In the genomic region with DNA sequence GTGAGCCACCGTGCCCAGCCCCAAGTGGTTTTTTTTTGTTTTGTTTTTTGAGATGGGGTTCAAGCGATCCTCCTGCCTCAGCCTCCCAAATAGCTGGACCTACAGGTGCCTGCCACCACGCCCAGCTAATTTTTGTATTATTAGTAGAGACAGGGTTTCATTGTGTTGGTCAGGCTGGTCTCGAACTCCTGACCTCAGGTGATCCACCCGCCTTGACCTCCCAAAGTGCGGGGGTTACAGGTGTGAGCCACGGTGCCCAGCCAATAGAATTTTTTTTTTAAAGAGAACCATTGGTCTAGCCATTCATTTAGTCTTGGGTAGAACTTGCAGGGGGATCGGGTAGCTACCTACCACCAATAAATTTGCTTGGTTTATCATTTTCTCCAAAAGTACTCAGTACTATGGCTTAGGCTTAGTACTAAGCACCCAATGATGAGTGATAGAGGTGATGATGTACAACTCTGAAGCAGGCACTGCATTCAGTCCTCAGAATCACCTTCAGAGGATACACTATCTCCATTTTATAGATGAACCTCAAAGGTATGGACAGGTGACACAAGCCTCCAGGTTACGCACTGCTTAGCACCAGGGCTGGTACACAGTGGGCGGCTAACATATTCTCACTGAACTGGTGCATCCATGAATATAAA, we compare ENCODE assay signal across 16 cellular contexts. TPM values are rescaled to one million over a fixed set of nuclear protein-coding genes. Genes with fewer than 3 reads are reported as not detected.
DNase-seq lines count a peak whose midpoint lies in the region; ATAC-seq, FAIRE-seq and TF ChIP-seq lines count a peak whose summit lies in the region.
"Had no signal": no experiment of that assay in that cellular context is flagged by ENCODE, and none has a peak within 500 bp of the region (broad histone marks: within the 10 kb centered on the region; RNA-seq: fewer than 3 reads in every experiment).

No MANE protein-coding gene starts in this region.

- no peak overlapping the region for H2BK5ac ChIP-seq in H1 (ENCODE audit: low read depth, low read length)
- peak overlapping the region; percentile 3 for H2BK5ac ChIP-seq in neuronal stem cell (ENCODE audit: low read length)

- DNase-seq in HFFc6 (no peak), H1 (ENCODE audit: low read depth in 1 of 2, low spot score in 2 of 2) (no peak), neuronal stem cell (ENCODE audit: low spot score) (no peak), HEK293T (ENCODE audit: extremely low spot score) (no peak), NCI-H1694 treated with DMSO at 0.1 percent for 48 hours (lab: John Stamatoyannopoulos, UW) (no peak)
- DNase-seq in stimulated activated naive B cell treated with anti-CD40 and anti-IgM and Interleukin-4, amounts not matched to agents 10 μg/mL and 1 μg/mL and 100 μg/mL, for 72 hours = no peak
- DNase-seq: Calu3; CD4-positive, CD25-positive, alpha-beta regulatory T cell; DMS 273 treated with DMSO at 0.1 percent for 48 hours had no signal

- TF ChIP-seq CTCF in HFFc6 (IDR thresholded peaks at IDR 0.05) (no peak), H1 (IDR thresholded peaks at IDR 0.05; ENCODE audit: control extremely low read depth in 1 of 3, insufficient read depth in 1 of 3, low read depth in 1 of 3, low read length in 3 of 3) (no peak)

- peaks cover 30 to 79% (median 69%) of the 10 kb centered on the region in 10 experiments for H3K4me1 ChIP-seq in BLaER1 treated with 17β-estradiol and CSF1 and Interleukin-3, amounts not matched to agents 10 nM and 100 nM
- H3K4me1 ChIP-seq in H1 (replicated peaks in 1 of 4; ENCODE audit: control insufficient read depth in 3 of 4, insufficient read depth in 4 of 4, low read length in 3 of 4) (peaks cover 1 to 3% (median 2%) of the 10 kb centered on the region in 4 experiments; a peak in 4 of 7 replicates), neuronal stem cell (ENCODE audit: control insufficient read depth in 2 of 2, insufficient read depth in 1 of 2, low read depth in 1 of 2, low read length in 2 of 2) (peaks cover under 1 to 2% of the 10 kb centered on the region in 2 donors)
- H3K4me1 ChIP-seq: HAP-1 had no signal

- CTCF ChIA-PET in H1 (lab: Charles Lee; ENCODE audit: partially characterized antibody) = interaction anchor here (0.6 to 1.8 kb wide), 5 partner anchors 9 to 123 kb away, joined by 3 to 9 read pairs (median 4); partner anchors contain the start of gene C20orf203
- CTCF ChIA-PET in HEK293T (lab: Yijun Ruan, JAX) = no interaction called here

- whole genome bisulfite sequencing in H1 (ENCODE audit: extremely low coverage in 1 of 2, insufficient coverage in 1 of 2, insufficient read length in 1 of 2, insufficient replicate concordance in 2 of 2, low coverage in 1 of 2, low lambda C conversion rate in 2 of 2, missing lambda C conversion rate in 1 of 2), 2 experiments = 96% methylated on average over 10 of the region's 10 CpGs; no CpG with 5 or more reads in 1 of the 2 experiments
- no CpG with 5 or more reads among the region's 10 CpGs for WGBS in neuronal stem cell (ENCODE audit: extremely low coverage in 2 of 2, insufficient read length in 2 of 2, insufficient replicate concordance in 1 of 2), 2 donors

- H3K18ac ChIP-seq in H1 (ENCODE audit: extremely low read depth, low read length) = no peak overlapping the region
- H3K18ac ChIP-seq in neuronal stem cell (ENCODE audit: low read length) = no peak overlapping the region

- H2AFZ ChIP-seq in H1 (ENCODE audit: low read length) (no peak overlapping the region), neuronal stem cell (ENCODE audit: low read length) (no peak overlapping the region)

- POLR2A ChIA-PET in H1 (lab: Charles Lee; ENCODE audit: partially characterized antibody) = interaction anchor here (1.2 to 2.2 kb wide), 2 partner anchors 11 to 124 kb away, joined by 4 to 5 read pairs; no protein-coding TSS in a partner anchor
- POLR2A ChIA-PET in HEK293T (lab: Yijun Ruan, JAX) = no interaction called here

- H3K14ac ChIP-seq in H1 (ENCODE audit: insufficient read length) (no peak overlapping the region), neuronal stem cell (ENCODE audit: low read length) (no peak overlapping the region)

- H3K4me2 ChIP-seq in BLaER1 treated with 17β-estradiol and CSF1 and Interleukin-3, amounts not matched to agents 10 nM and 100 nM = peak overlapping the region in 10 of 11 experiments; percentile 52 to 97 (median 87); a peak in 19 of 22 replicates
- no peak overlapping the region for H3K4me2 ChIP-seq in H1 (ENCODE audit: insufficient read depth in 1 of 2, low read depth in 2 of 2, low read length in 2 of 2)
- H3K4me2 ChIP-seq in neuronal stem cell (ENCODE audit: insufficient read depth, low read length, poor library complexity, severe bottlenecking) = no peak overlapping the region
- H3K4me2 ChIP-seq: A549 had no signal

- H2BK12ac ChIP-seq in H1 (ENCODE audit: low read depth, low read length) = no peak overlapping the region
- H2BK12ac ChIP-seq in neuronal stem cell (ENCODE audit: low read length) = no peak overlapping the region

- H3K23ac ChIP-seq in H1 (ENCODE audit: insufficient read length) (no peak overlapping the region), neuronal stem cell (ENCODE audit: low read depth, low read length, poor library complexity) (no peak overlapping the region)

- TF ChIP-seq POLR2A in H1 (IDR thresholded peaks at IDR 0.05; ENCODE audit: control extremely low read depth in 1 of 2, low read depth in 2 of 2, low read length in 2 of 2) = no peak

- no peak overlapping the region for H4K5ac ChIP-seq in H1 (ENCODE audit: insufficient read length, low read depth, low read length)

- H3K23me2 ChIP-seq in H1 (ENCODE audit: low read depth, low read length) = no peaks in the 10 kb centered on the region

- H4K8ac ChIP-seq in H1 (ENCODE audit: extremely low read depth, insufficient read depth, low read length) (no peak overlapping the region), neuronal stem cell (ENCODE audit: low read depth, low read length) (no peak overlapping the region)

- H3K9me3 Mint-ChIP-seq in HFFc6 = no peaks in the 10 kb centered on the region
- H3K9me3 Mint-ChIP-seq in stimulated activated naive B cell treated with anti-CD40 and anti-IgM and Interleukin-4, amounts not matched to agents 10 μg/mL and 1 μg/mL and 100 μg/mL, for 72 hours = peaks cover 0 to 2% of the 10 kb centered on the region in 2 donors
- H3K9me3 Mint-ChIP-seq: CD4-positive, CD25-positive, alpha-beta regulatory T cell had no signal

- H4K91ac ChIP-seq in H1 (replicated peaks; ENCODE audit: insufficient read length, low read length) (no peak overlapping the region), neuronal stem cell (ENCODE audit: low read depth, low read length, poor library complexity) (no peak overlapping the region)

- TF ChIP-seq RAD21 in H1 (IDR thresholded peaks at IDR 0.05 in 1 of 2, conservative IDR thresholded peaks at IDR 0.05 in 1 of 2; ENCODE audit: low read depth in 2 of 2, low read length in 2 of 2) = no peak

- H3K27ac Mint-ChIP-seq in HFFc6 = peak overlapping the region; percentile 89; the same call in 1 of the 2 replicates
- no peak overlapping the region for H3K27ac Mint-ChIP-seq in stimulated activated naive B cell treated with anti-CD40 and anti-IgM and Interleukin-4, amounts not matched to agents 10 μg/mL and 1 μg/mL and 100 μg/mL, for 72 hours

- H3K36me3 ChIP-seq in BLaER1 treated with 17β-estradiol and CSF1 and Interleukin-3, amounts not matched to agents 10 nM and 100 nM = peaks cover 0 to 7% (median 0%) of the 10 kb centered on the region in 11 experiments; a peak in 3 of 22 replicates
- H3K36me3 ChIP-seq in H1 (ENCODE audit: control insufficient read depth in 2 of 4, insufficient read depth in 4 of 4, low read length in 3 of 4) = no peaks in the 10 kb centered on the region
- H3K36me3 ChIP-seq in neuronal stem cell (replicated peaks in 1 of 2; ENCODE audit: control insufficient read depth in 2 of 2, insufficient read depth in 2 of 2, low read length in 2 of 2) = no peaks in the 10 kb centered on the region
- H3K36me3 ChIP-seq: HAP-1 had no signal

- ATAC-seq in GM21619 (IDR thresholded peaks at IDR 0.05; ENCODE audit: unreplicated experiment) = no peak
- ATAC-seq in stimulated activated naive B cell treated with anti-CD40 and anti-IgM and Interleukin-4, amounts not matched to agents 10 μg/mL and 1 μg/mL and 100 μg/mL, for 72 hours (replicated peaks) = no peak

- H3K4me3 Mint-ChIP-seq in HFFc6 = no peak overlapping the region
- H3K4me3 Mint-ChIP-seq in stimulated activated naive B cell treated with anti-CD40 and anti-IgM and Interleukin-4, amounts not matched to agents 10 μg/mL and 1 μg/mL and 100 μg/mL, for 72 hours = no peak overlapping the region
- H3K4me3 Mint-ChIP-seq: CD4-positive, CD25-positive, alpha-beta regulatory T cell had no signal

- H3K27me3 ChIP-seq in BLaER1 treated with 17β-estradiol and CSF1 and Interleukin-3, amounts not matched to agents 10 nM and 100 nM = no peaks in the 10 kb centered on the region
- no peaks in the 10 kb centered on the region for H3K27me3 ChIP-seq in H1 (replicated peaks in 1 of 4; ENCODE audit: control insufficient read depth in 3 of 4, extremely low read depth in 1 of 4, insufficient read depth in 3 of 4, low read length in 3 of 4)
- no peaks in the 10 kb centered on the region for H3K27me3 ChIP-seq in neuronal stem cell (ENCODE audit: control insufficient read depth in 3 of 3, insufficient read depth in 3 of 3, low read depth in 1 of 3, low read length in 3 of 3)
- H3K27me3 ChIP-seq: BLaER1 had no signal

- no peak overlapping the region for H2BK15ac ChIP-seq in H1 (ENCODE audit: low read length)
- no peak overlapping the region for H2BK15ac ChIP-seq in neuronal stem cell (ENCODE audit: low read length)

- peaks cover 0 to 4% (median 0%) of the 10 kb centered on the region in 11 experiments; a peak in 1 of 22 replicates for H3K9me3 ChIP-seq in BLaER1 treated with 17β-estradiol and CSF1 and Interleukin-3, amounts not matched to agents 10 nM and 100 nM (replicated peaks in 1 of 11)
- no peaks in the 10 kb centered on the region for H3K9me3 ChIP-seq in H1 (ENCODE audit: insufficient read depth in 2 of 2, low read depth in 1 of 2, low read length in 1 of 2)
- peaks cover 0 to 2% of the 10 kb centered on the region in 2 donors for H3K9me3 ChIP-seq in neuronal stem cell (replicated peaks in 1 of 2; ENCODE audit: control insufficient read depth in 2 of 2, insufficient read depth in 1 of 2, low read depth in 1 of 2, low read length in 2 of 2)
- H3K9me3 ChIP-seq: A549, BLaER1, HAP-1 had no signal

- H3K36me3 Mint-ChIP-seq in HFFc6 (ENCODE audit: low read depth) = no peaks in the 10 kb centered on the region
- H3K36me3 Mint-ChIP-seq in stimulated activated naive B cell treated with anti-CD40 and anti-IgM and Interleukin-4, amounts not matched to agents 10 μg/mL and 1 μg/mL and 100 μg/mL, for 72 hours = peaks cover 0 to 4% of the 10 kb centered on the region in 2 donors
- H3K36me3 Mint-ChIP-seq: CD4-positive, CD25-positive, alpha-beta regulatory T cell had no signal

- H3K4me3 ChIP-seq in BLaER1 treated with 17β-estradiol and CSF1 and Interleukin-3, amounts not matched to agents 10 nM and 100 nM = no peak overlapping the region
- no peak overlapping the region for H3K4me3 ChIP-seq in H1 (ENCODE audit: extremely low read depth in 1 of 4, insufficient read depth in 2 of 4, low read depth in 3 of 4, low read length in 4 of 4)
- no peak overlapping the region for H3K4me3 ChIP-seq in neuronal stem cell (ENCODE audit: low read length in 2 of 2)
- H3K4me3 ChIP-seq: A549, BLaER1, HAP-1 had no signal

- H3K79me1 ChIP-seq in H1 (ENCODE audit: low read depth, low read length) (no peaks in the 10 kb centered on the region), neuronal stem cell (ENCODE audit: low read depth, low read length) (peaks cover 2% of the 10 kb centered on the region)

- no peak overlapping the region for H3K56ac ChIP-seq in H1 (replicated peaks; ENCODE audit: insufficient read length, low read depth, low read length)

- H2BK20ac ChIP-seq in H1 (ENCODE audit: low read length) = no peak overlapping the region

- H2BK120ac ChIP-seq in H1 (replicated peaks; ENCODE audit: low read depth, low read length) (no peak overlapping the region), neuronal stem cell (ENCODE audit: low read depth, low read length) (no peak overlapping the region)

- H3K27ac ChIP-seq in BLaER1 treated with 17β-estradiol and CSF1 and Interleukin-3, amounts not matched to agents 10 nM and 100 nM = peak overlapping the region in 10 of 11 experiments; percentile 67 to 90 (median 86); a peak in 19 of 22 replicates
- H3K27ac ChIP-seq in H1 (ENCODE audit: low read depth, low read length) = no peak overlapping the region
- H3K27ac ChIP-seq in neuronal stem cell (replicated peaks; ENCODE audit: low read length) = no peak overlapping the region
- H3K27ac ChIP-seq: HL-60 had no signal

- TF ChIP-seq EP300 in H1 (IDR thresholded peaks at IDR 0.05; ENCODE audit: borderline replicate concordance in 1 of 2, low read depth in 2 of 2, low read length in 2 of 2) = no peak

- H3K27me3 Mint-ChIP-seq in HFFc6 (ENCODE audit: insufficient read depth) = peaks cover 4% of the 10 kb centered on the region
- no peaks in the 10 kb centered on the region for H3K27me3 Mint-ChIP-seq in stimulated activated naive B cell treated with anti-CD40 and anti-IgM and Interleukin-4, amounts not matched to agents 10 μg/mL and 1 μg/mL and 100 μg/mL, for 72 hours
- H3K27me3 Mint-ChIP-seq: CD4-positive, CD25-positive, alpha-beta regulatory T cell had no signal

- H2AK5ac ChIP-seq in H1 (ENCODE audit: low read depth, low read length) (0 out of 2 replicates have a peak overlapping the region, but pooled peaks have one; percentile 16), neuronal stem cell (ENCODE audit: low read depth, low read length) (no peak overlapping the region)

- no peaks in the 10 kb centered on the region for H4K20me1 ChIP-seq in BLaER1 treated with 17β-estradiol and CSF1 and Interleukin-3, amounts not matched to agents 10 nM and 100 nM
- no peaks in the 10 kb centered on the region for H4K20me1 ChIP-seq in H1 (replicated peaks in 1 of 2; ENCODE audit: control insufficient read depth in 1 of 2, insufficient read depth in 2 of 2, low read length in 2 of 2)
- H4K20me1 ChIP-seq: BLaER1 had no signal

- peaks cover 15% of the 10 kb centered on the region for H3K4me1 Mint-ChIP-seq in HFFc6 (ENCODE audit: low read depth)
- peaks cover 4 to 7% of the 10 kb centered on the region in 2 donors for H3K4me1 Mint-ChIP-seq in stimulated activated naive B cell treated with anti-CD40 and anti-IgM and Interleukin-4, amounts not matched to agents 10 μg/mL and 1 μg/mL and 100 μg/mL, for 72 hours

- no peaks in the 10 kb centered on the region for H3K79me2 ChIP-seq in H1 (ENCODE audit: control insufficient read depth in 1 of 2, insufficient read depth in 2 of 2, low read length in 2 of 2)

- FAIRE-seq in H1 (lab: Jason Lieb, UNC) = no peak
- FAIRE-seq: A549 had no signal

- H3K9ac ChIP-seq in BLaER1 treated with 17β-estradiol and CSF1 and Interleukin-3, amounts not matched to agents 10 nM and 100 nM = peak overlapping the region in 5 of 11 experiments; percentile 65 to 76 (median 75); a peak in 8 of 22 replicates
- no peak overlapping the region for H3K9ac ChIP-seq in H1 (replicated peaks in 1 of 4; ENCODE audit: extremely low read depth in 1 of 4, low read depth in 3 of 4, low read length in 3 of 4)
- no peak overlapping the region for H3K9ac ChIP-seq in neuronal stem cell (ENCODE audit: low read depth, low read length, poor library complexity)
- H3K9ac ChIP-seq: BLaER1 had no signal

- H3K4ac ChIP-seq in H1 (replicated peaks; ENCODE audit: insufficient read length, low read depth, low read length) (no peak overlapping the region), neuronal stem cell (ENCODE audit: low read length) (no peak overlapping the region)

RNA-seq across cellular contexts. Expression of gene C20orf203, which starts 12.9 kb away (rescaled TPM):
- total RNA-seq in HFFc6 (2021; fragmentation: NEBNext Ultra II Directional; extraction: Animal tissue kit (Norgen Biotek cat#: 25700)) = not detected
- total RNA-seq in H1 (2021; fragmentation: NEBNext Ultra II Directional; extraction: Animal tissue kit (Norgen Biotek cat#: 25700)) = not detected in 2 replicates
- polyA plus RNA-seq in H1 (2011; rRNA removed) = 0.03 and 0.08 TPM in 2 replicates
- polyA plus RNA-seq in H1 (2011; cell fraction: cytosol; rRNA removed) = 0.06 TPM
- 0.26 TPM for polyA plus RNA-seq in H1 (2011; cell fraction: nucleus; rRNA removed)
- polyA plus RNA-seq in H1 (2012, experiment 1 of 2) = 0.06 to 0.12 TPM in 2 of 4 replicates, not detected in the others
- not detected for polyA plus RNA-seq in H1 (2012, experiment 2 of 2)
- polyA plus RNA-seq in H1 (2013, experiment 1 of 2) = 0.08 TPM
- 0.02 TPM for polyA plus RNA-seq in H1 (2013, experiment 2 of 2)
- polyA minus RNA-seq in H1 (2011; rRNA and poly(A)+ RNA removed) = 0.06 and 0.22 TPM in 2 replicates
- polyA minus RNA-seq in H1 (2011; cell fraction: cytosol; rRNA and poly(A)+ RNA removed) = not detected
- 0.40 TPM for polyA minus RNA-seq in H1 (2011; cell fraction: nucleus; rRNA and poly(A)+ RNA removed)
- polyA plus RNA-seq in neuronal stem cell (2013, experiment 1 of 2) = 0.21 TPM
- polyA plus RNA-seq in neuronal stem cell (2013, experiment 2 of 2) = 0.18 TPM
- total RNA-seq: Calu3, Daoy had no signal
- polyA plus RNA-seq: A549 had no signal

RNA-seq across cellular contexts. Expression of gene COMMD7, which starts 56.6 kb away (rescaled TPM):
- total RNA-seq in HFFc6 (2021; fragmentation: NEBNext Ultra II Directional; extraction: Animal tissue kit (Norgen Biotek cat#: 25700)) = 10 to 100 TPM; 45.4 to 58.4 (median 51.5) TPM
- 48.8 and 48.9 TPM in 2 replicates for total RNA-seq in H1 (2021; fragmentation: NEBNext Ultra II Directional; extraction: Animal tissue kit (Norgen Biotek cat#: 25700))
- 39.4 and 39.8 TPM in 2 replicates for polyA plus RNA-seq in H1 (2011; rRNA removed)
- 41.8 TPM for polyA plus RNA-seq in H1 (2011; cell fraction: cytosol; rRNA removed)
- 37.4 TPM for polyA plus RNA-seq in H1 (2011; cell fraction: nucleus; rRNA removed)
- 37.7 to 43.8 TPM (median 39.0 TPM) in 4 replicates for polyA plus RNA-seq in H1 (2012, experiment 1 of 2)
- polyA plus RNA-seq in H1 (2012, experiment 2 of 2) = 51.1 TPM
- 50.4 TPM for polyA plus RNA-seq in H1 (2013, experiment 1 of 2)
- 48.5 TPM for polyA plus RNA-seq in H1 (2013, experiment 2 of 2)
- polyA minus RNA-seq in H1 (2011; rRNA and poly(A)+ RNA removed) = 26.8 and 28.1 TPM in 2 replicates
- 16.2 TPM for polyA minus RNA-seq in H1 (2011; cell fraction: cytosol; rRNA and poly(A)+ RNA removed)
- polyA minus RNA-seq in H1 (2011; cell fraction: nucleus; rRNA and poly(A)+ RNA removed) = 27.2 TPM
- polyA plus RNA-seq in neuronal stem cell (2013, experiment 1 of 2) = 37.3 TPM
- 36.0 TPM for polyA plus RNA-seq in neuronal stem cell (2013, experiment 2 of 2)

Comparison
In these comparisons a context has a peak if more than half of its experiments do, and no peak if none do; other contexts are left out.
1. H3K27ac ChIP-seq: peak in BLaER1 treated with 17β-estradiol and CSF1 and Interleukin-3, amounts not matched to agents 10 nM and 100 nM (10 of 11); none in H1 (single experiment) and neuronal stem cell (single experiment).
2. H3K4me2 ChIP-seq: peak in BLaER1 treated with 17β-estradiol and CSF1 and Interleukin-3, amounts not matched to agents 10 nM and 100 nM (10 of 11); none in H1 (0 of 2) and neuronal stem cell (single experiment).